In genomic region chr4:6183740-6184139, GRCh38 we compare ENCODE assay signal across 12 cellular contexts. TPM values are rescaled to one million over a fixed set of nuclear protein-coding genes. Genes with fewer than 3 reads are reported as not detected.
DNase-seq lines count a peak whose midpoint lies in the region; ATAC-seq and TF ChIP-seq lines count a peak whose summit lies in the region.
"Had no signal": no experiment of that assay in that cellular context is flagged by ENCODE, and none has a peak within 500 bp of the region (broad histone marks: within the 10 kb centered on the region; RNA-seq: fewer than 3 reads in every experiment).

No MANE protein-coding gene starts in this region.

- H3K9me3 Mint-ChIP-seq in activated naive CD8-positive, alpha-beta T cell treated with anti-CD3 and anti-CD28 coated beads, Interleukin-2, amount 50 U/mL, for 24 hours = peaks cover 18% of the 10 kb centered on the region

- no peaks in the 10 kb centered on the region for H3K36me3 ChIP-seq in gastroesophageal sphincter

- H3K9me3 ChIP-seq in gastroesophageal sphincter = peaks cover 0 to 53% (median 0%) of the 10 kb centered on the region in 3 donors

- H3K36me3 Mint-ChIP-seq in activated naive CD8-positive, alpha-beta T cell treated with anti-CD3 and anti-CD28 coated beads, Interleukin-2, amount 50 U/mL, for 24 hours (ENCODE audit: low read depth) = peaks cover 3% of the 10 kb centered on the region

- ATAC-seq in GM18520 (IDR thresholded peaks at IDR 0.05; ENCODE audit: unreplicated experiment) (peak; percentile 55), GM21360 (IDR thresholded peaks at IDR 0.05; ENCODE audit: unreplicated experiment) (peak; percentile 35), HG03175 (IDR thresholded peaks at IDR 0.05; ENCODE audit: unreplicated experiment) (peak; percentile 31), gastroesophageal sphincter (no peak)
- peak; percentile 9 for ATAC-seq in activated naive CD8-positive, alpha-beta T cell treated with anti-CD3 and anti-CD28 coated beads, Interleukin-2, amount 50 U/mL, for 24 hours

- 72 to 77% methylated on average over 4 of the region's 4 CpGs for WGBS in gastroesophageal sphincter (ENCODE audit: low coverage in 1 of 2), 2 donors

- peaks cover 34% of the 10 kb centered on the region for H3K27me3 ChIP-seq in gastroesophageal sphincter

- TF ChIP-seq POLR2A in gastroesophageal sphincter (IDR thresholded peaks at IDR 0.05) = no peak

- in situ Hi-C loops in G401 (cut with HindIII; ENCODE audit: low sequenced_read_pairs) = no loop called here

- no peak for TF ChIP-seq EP300 in gastroesophageal sphincter (IDR thresholded peaks at IDR 0.05)

- H3K4me3 Mint-ChIP-seq in activated naive CD8-positive, alpha-beta T cell treated with anti-CD3 and anti-CD28 coated beads, Interleukin-2, amount 50 U/mL, for 24 hours = no peak overlapping the region

- no peak overlapping the region for H3K4me3 ChIP-seq in gastroesophageal sphincter

- H3K27me3 Mint-ChIP-seq in activated naive CD8-positive, alpha-beta T cell treated with anti-CD3 and anti-CD28 coated beads, Interleukin-2, amount 50 U/mL, for 24 hours = peaks cover 6% of the 10 kb centered on the region

- peaks cover 57% of the 10 kb centered on the region for H3K4me1 Mint-ChIP-seq in activated naive CD8-positive, alpha-beta T cell treated with anti-CD3 and anti-CD28 coated beads, Interleukin-2, amount 50 U/mL, for 24 hours

- H3K27ac ChIP-seq in gastroesophageal sphincter = no peak overlapping the region
- H3K27ac ChIP-seq: parathyroid adenoma had no signal

- no peaks in the 10 kb centered on the region for H3K4me1 ChIP-seq in gastroesophageal sphincter
- H3K4me1 ChIP-seq: parathyroid adenoma had no signal

- TF ChIP-seq CTCF in gastroesophageal sphincter (IDR thresholded peaks at IDR 0.05) = no peak

- H3K27ac Mint-ChIP-seq in activated naive CD8-positive, alpha-beta T cell treated with anti-CD3 and anti-CD28 coated beads, Interleukin-2, amount 50 U/mL, for 24 hours = peak overlapping the region; percentile 47

- DNase-seq in activated naive CD8-positive, alpha-beta T cell treated with anti-CD3 and anti-CD28 coated beads, Interleukin-2, amount 50 U/mL, for 24 hours = peak; percentile 7
- no peak for DNase-seq in G401 (ENCODE audit: low spot score)
- DNase-seq in SKM-1 (lab: John Stamatoyannopoulos, UW; ENCODE audit: unreplicated experiment) = no peak
- DNase-seq: amniotic stem cell, erythroblast, NCI-H82, T1000 had no signal

RNA-seq across cellular contexts. Expression of gene JAKMIP1, which starts 16.6 kb away (rescaled TPM):
- total RNA-seq in gastroesophageal sphincter = 1 to 10 TPM in 2 of 4 donors, under 1 TPM in 1, not detected in 1; 0.39 to 4.5 (median 1.9) TPM
- not detected in 2 replicates for total RNA-seq in G401 (2014; rRNA removed; shearing (Covaris generic))
